ENCODE assay signal across 20 cellular contexts in genomic region chr14:49886523-49886922, GRCh38. TPM values are rescaled to one million over a fixed set of nuclear protein-coding genes. Genes with fewer than 3 reads are reported as not detected.
DNase-seq lines count a peak whose midpoint lies in the region; ATAC-seq, FAIRE-seq and TF ChIP-seq lines count a peak whose summit lies in the region.
"Had no signal": no experiment of that assay in that cellular context is flagged by ENCODE, and none has a peak within 500 bp of the region (broad histone marks: within the 10 kb centered on the region; RNA-seq: fewer than 3 reads in every experiment).

No MANE protein-coding gene starts in this region.

- H3K23ac ChIP-seq in H1 (ENCODE audit: insufficient read length), result no peak overlapping the region

- CTCF ChIA-PET in CD4-positive, alpha-beta T cell (lab: Charles Lee), result no interaction called here
- CTCF ChIA-PET in T-cell (lab: Charles Lee) (no interaction called here), H1 (lab: Charles Lee; ENCODE audit: partially characterized antibody) (no interaction called here)

- no peak overlapping the region for H3K4me3 ChIP-seq in GM12865 (ENCODE audit: low read depth, low read length)
- no peak overlapping the region for H3K4me3 ChIP-seq in H1 (ENCODE audit: extremely low read depth in 1 of 4, insufficient read depth in 2 of 4, low read depth in 3 of 4, low read length in 4 of 4)
- H3K4me3 ChIP-seq in gastrocnemius medialis, result no peak overlapping the region
- H3K4me3 ChIP-seq: GM23248, K562 had no signal

- POLR2A ChIA-PET in CD4-positive, alpha-beta T cell (lab: Charles Lee), result no interaction called here
- POLR2A ChIA-PET in T-cell (lab: Charles Lee), result no interaction called here
- POLR2A ChIA-PET in H1 (lab: Charles Lee; ENCODE audit: partially characterized antibody), result interaction anchor here (1.2 kb wide), 1 partner anchor 226 kb away, joined by 3 read pairs; no protein-coding TSS in a partner anchor

- no peak overlapping the region for H2BK12ac ChIP-seq in H1 (ENCODE audit: low read depth, low read length)

- no peak overlapping the region for H2BK120ac ChIP-seq in H1 (replicated peaks; ENCODE audit: low read depth, low read length)

- H2AFZ ChIP-seq in H1 (ENCODE audit: low read length), result no peak overlapping the region
- H2AFZ ChIP-seq: GM23248 had no signal

- WGBS in H1 (ENCODE audit: extremely low coverage in 1 of 2, insufficient coverage in 1 of 2, insufficient read length in 1 of 2, insufficient replicate concordance in 2 of 2, low coverage in 1 of 2, low lambda C conversion rate in 2 of 2, missing lambda C conversion rate in 1 of 2), 2 experiments, result 93% methylated on average over 12 of the region's 12 CpGs; no CpG with 5 or more reads in 1 of the 2 experiments

- no peak for TF ChIP-seq RAD21 in H1 (IDR thresholded peaks at IDR 0.05 in 1 of 2, conservative IDR thresholded peaks at IDR 0.05 in 1 of 2; ENCODE audit: low read depth in 2 of 2, low read length in 2 of 2)

- no peak overlapping the region for H2BK15ac ChIP-seq in H1 (ENCODE audit: low read length)

- H2BK5ac ChIP-seq in H1 (ENCODE audit: low read depth, low read length), result no peak overlapping the region; the same call in 1 of the 2 replicates

- no peaks in the 10 kb centered on the region for H3K79me2 ChIP-seq in H1 (ENCODE audit: control insufficient read depth in 1 of 2, insufficient read depth in 2 of 2, low read length in 2 of 2)

- no peak for TF ChIP-seq CTCF in CD4-positive, alpha-beta T cell (IDR thresholded peaks at IDR 0.05)
- TF ChIP-seq CTCF in GM12865 (IDR thresholded peaks at IDR 0.05; ENCODE audit: insufficient read depth, low read depth, low read length, missing control alignments) (no peak), H1 (IDR thresholded peaks at IDR 0.05; ENCODE audit: control extremely low read depth in 1 of 3, insufficient read depth in 1 of 3, low read depth in 1 of 3, low read length in 3 of 3) (no peak), gastrocnemius medialis (IDR thresholded peaks at IDR 0.05 in 4 of 5, conservative IDR thresholded peaks at IDR 0.05 in 1 of 5) (no peak)

- no peak for TF ChIP-seq POLR2A in H1 (IDR thresholded peaks at IDR 0.05; ENCODE audit: control extremely low read depth in 1 of 2, low read depth in 2 of 2, low read length in 2 of 2)
- TF ChIP-seq POLR2A in gastrocnemius medialis (IDR thresholded peaks at IDR 0.05), result no peak

- no peaks in the 10 kb centered on the region for H3K9me3 ChIP-seq in CD4-positive, alpha-beta T cell (ENCODE audit: control insufficient read depth, low read length)
- H3K9me3 ChIP-seq in H1 (ENCODE audit: insufficient read depth in 2 of 2, low read depth in 1 of 2, low read length in 1 of 2) (no peaks in the 10 kb centered on the region), gastrocnemius medialis (no peaks in the 10 kb centered on the region)
- H3K9me3 ChIP-seq: neutrophil had no signal

- H3K4me3 Mint-ChIP-seq in CD4-positive, alpha-beta T cell, result no peak overlapping the region
- H3K4me3 Mint-ChIP-seq in T-cell, result peak overlapping the region in 1 of 3 donors; percentile 49

- no peak overlapping the region for H3K9ac ChIP-seq in H1 (replicated peaks in 1 of 4; ENCODE audit: extremely low read depth in 1 of 4, low read depth in 3 of 4, low read length in 3 of 4)
- H3K9ac ChIP-seq: GM23248 had no signal

- H3K14ac ChIP-seq in H1 (ENCODE audit: insufficient read length), result no peak overlapping the region

- no peaks in the 10 kb centered on the region for H4K20me1 ChIP-seq in H1 (replicated peaks in 1 of 2; ENCODE audit: control insufficient read depth in 1 of 2, insufficient read depth in 2 of 2, low read length in 2 of 2)

- no peaks in the 10 kb centered on the region for H3K23me2 ChIP-seq in H1 (ENCODE audit: low read depth, low read length)

- no peaks in the 10 kb centered on the region for H3K27me3 Mint-ChIP-seq in CD4-positive, alpha-beta T cell
- H3K27me3 Mint-ChIP-seq in T-cell, result no peaks in the 10 kb centered on the region

- no peak overlapping the region for H4K8ac ChIP-seq in H1 (ENCODE audit: extremely low read depth, insufficient read depth, low read length)

- H3K56ac ChIP-seq in H1 (replicated peaks; ENCODE audit: insufficient read length, low read depth, low read length), result no peak overlapping the region

- no peak overlapping the region for H4K5ac ChIP-seq in H1 (ENCODE audit: insufficient read length, low read depth, low read length)

- ATAC-seq in CD4-positive, alpha-beta T cell (ENCODE audit: poor library complexity), result peak; percentile 41
- ATAC-seq in T-cell (replicated peaks in 1 of 4) (peak in 2 of 4 experiments; percentile 29 to 48), GM21515 (IDR thresholded peaks at IDR 0.05; ENCODE audit: unreplicated experiment) (no peak), GM21381 (IDR thresholded peaks at IDR 0.05; ENCODE audit: unreplicated experiment) (no peak), HG02981 (IDR thresholded peaks at IDR 0.05; ENCODE audit: unreplicated experiment) (no peak), gastrocnemius medialis (no peak)
- ATAC-seq: K562 had no signal

- intact Hi-C loops in CD4-positive, alpha-beta T cell (cut with DNase I, micrococcal nuclease), result no loop called here
- intact Hi-C loops in gastrocnemius medialis (cut with DNase I; ENCODE audit: low total_unique reads), result no loop called here

- no peaks in the 10 kb centered on the region for H3K36me3 Mint-ChIP-seq in CD4-positive, alpha-beta T cell (ENCODE audit: low read depth)
- H3K36me3 Mint-ChIP-seq in T-cell, result no peaks in the 10 kb centered on the region

- in situ Hi-C loops in gastrocnemius medialis (cut with MboI; ENCODE audit: low sequenced_read_pairs in 4 of 4), result loop anchor here in 1 of 4 donors (10.0 kb wide), 1 partner anchor 208 kb away; no protein-coding TSS in a partner anchor

- TF ChIP-seq EP300 in H1 (IDR thresholded peaks at IDR 0.05; ENCODE audit: borderline replicate concordance in 1 of 2, low read depth in 2 of 2, low read length in 2 of 2), result no peak

- H3K4me1 Mint-ChIP-seq in CD4-positive, alpha-beta T cell (ENCODE audit: low read depth), result peaks cover 2% of the 10 kb centered on the region
- H3K4me1 Mint-ChIP-seq in T-cell, result peaks cover under 1 to 10% (median 9%) of the 10 kb centered on the region in 3 donors

- no peak overlapping the region for H3K27ac ChIP-seq in CD4-positive, alpha-beta T cell (ENCODE audit: low read depth, low read length)
- H3K27ac ChIP-seq in H1 (ENCODE audit: low read depth, low read length) (no peak overlapping the region), gastrocnemius medialis (no peak overlapping the region)
- H3K27ac ChIP-seq: epithelial cell of prostate, GM23248, neutrophil, WERI-Rb-1 had no signal

- peak overlapping the region; percentile 66 for H3K27ac Mint-ChIP-seq in CD4-positive, alpha-beta T cell
- peak overlapping the region; percentile 77 to 79 for H3K27ac Mint-ChIP-seq in T-cell

- no peak for DNase-seq in CD4-positive, alpha-beta T cell
- DNase-seq in GM12865 (ENCODE audit: low read depth), result peak; percentile 54
- DNase-seq in T-cell, result no peak
- DNase-seq in H1 (ENCODE audit: low read depth in 1 of 2, low spot score in 2 of 2), result no peak
- no peak for DNase-seq in gastrocnemius medialis
- DNase-seq: activated effector memory CD4-positive, alpha-beta T cell treated with anti-CD3 and anti-CD28 coated beads, Interleukin-2, amount 50 U/mL, for 16 hours; anterior cingulate cortex; GM23248; NCI-H187 treated with DMSO at 0.1 percent for 48 hours; NCI-H2227 treated with DMSO at 0.1 percent for 48 hours; NCI-H748 treated with DMSO at 0.1 percent for 48 hours; stimulated activated CD4-positive, alpha-beta T cell treated with anti-CD3 and anti-CD28 coated beads, Interleukin-4, amount 100 ng/mL, for 24 hours; substantia nigra; WERI-Rb-1 had no signal

- no peak overlapping the region for H2BK20ac ChIP-seq in H1 (ENCODE audit: low read length)

- no peak for FAIRE-seq in H1 (lab: Jason Lieb, UNC)
- FAIRE-seq: K562 had no signal

- no peaks in the 10 kb centered on the region for H3K36me3 ChIP-seq in H1 (ENCODE audit: control insufficient read depth in 2 of 4, insufficient read depth in 4 of 4, low read length in 3 of 4)
- H3K36me3 ChIP-seq in gastrocnemius medialis, result no peaks in the 10 kb centered on the region
- H3K36me3 ChIP-seq: neutrophil, WERI-Rb-1 had no signal

- H3K4ac ChIP-seq in H1 (replicated peaks; ENCODE audit: insufficient read length, low read depth, low read length), result no peak overlapping the region

- H3K4me1 ChIP-seq in H1 (replicated peaks in 1 of 4; ENCODE audit: control insufficient read depth in 3 of 4, insufficient read depth in 4 of 4, low read length in 3 of 4) (peaks cover 2 to 9% (median 7%) of the 10 kb centered on the region in 4 experiments; a peak in 5 of 7 replicates), gastrocnemius medialis (peaks cover 0 to 1% of the 10 kb centered on the region in 2 donors)

- no peak overlapping the region for H4K91ac ChIP-seq in H1 (replicated peaks; ENCODE audit: insufficient read length, low read length)

- H2AK5ac ChIP-seq in H1 (ENCODE audit: low read depth, low read length), result 0 out of 2 replicates have a peak overlapping the region, but pooled peaks have one; percentile 34

- no peaks in the 10 kb centered on the region for H3K79me1 ChIP-seq in H1 (ENCODE audit: low read depth, low read length)

- no peak overlapping the region for H3K4me2 ChIP-seq in H1 (ENCODE audit: insufficient read depth in 1 of 2, low read depth in 2 of 2, low read length in 2 of 2)

- no peaks in the 10 kb centered on the region for H3K27me3 ChIP-seq in CD4-positive, alpha-beta T cell (ENCODE audit: control insufficient read depth, insufficient read depth, low read length)
- H3K27me3 ChIP-seq in H1 (replicated peaks in 1 of 4; ENCODE audit: control insufficient read depth in 3 of 4, extremely low read depth in 1 of 4, insufficient read depth in 3 of 4, low read length in 3 of 4) (no peaks in the 10 kb centered on the region), gastrocnemius medialis (no peaks in the 10 kb centered on the region)
- H3K27me3 ChIP-seq: neutrophil had no signal

- H3K9me3 Mint-ChIP-seq in CD4-positive, alpha-beta T cell, result no peaks in the 10 kb centered on the region
- no peaks in the 10 kb centered on the region for H3K9me3 Mint-ChIP-seq in T-cell

- H3K18ac ChIP-seq in H1 (ENCODE audit: extremely low read depth, low read length), result no peak overlapping the region

RNA-seq across cellular contexts. Expression of gene ARF6, which starts 6.4 kb away (rescaled TPM):
- 10 to 100 TPM; 67.2 to 69.7 TPM for total RNA-seq in CD4-positive, alpha-beta T cell
- total RNA-seq in T-cell, result 100 to 1,000 TPM in 1 of 5 donors, 10 to 100 TPM in 4; 72.0 to 111 (median 93.6) TPM
- total RNA-seq in H1 (2021; fragmentation: NEBNext Ultra II Directional; extraction: Animal tissue kit (Norgen Biotek cat#: 25700)), result 56.7 and 56.9 TPM in 2 replicates
- 17.2 and 20.8 TPM in 2 replicates for polyA plus RNA-seq in H1 (2011; rRNA removed)
- polyA plus RNA-seq in H1 (2011; cell fraction: cytosol; rRNA removed), result 21.3 TPM
- polyA plus RNA-seq in H1 (2011; cell fraction: nucleus; rRNA removed), result 18.2 TPM
- 24.0 to 30.3 TPM (median 25.4 TPM) in 4 replicates for polyA plus RNA-seq in H1 (2012, experiment 1 of 2)
- 13.2 TPM for polyA plus RNA-seq in H1 (2012, experiment 2 of 2)
- polyA plus RNA-seq in H1 (2013, experiment 1 of 2), result 31.5 TPM
- polyA plus RNA-seq in H1 (2013, experiment 2 of 2), result 32.3 TPM
- polyA minus RNA-seq in H1 (2011; rRNA and poly(A)+ RNA removed), result 17.7 and 21.3 TPM in 2 replicates
- 14.9 TPM for polyA minus RNA-seq in H1 (2011; cell fraction: cytosol; rRNA and poly(A)+ RNA removed)
- polyA minus RNA-seq in H1 (2011; cell fraction: nucleus; rRNA and poly(A)+ RNA removed), result 22.1 TPM
- total RNA-seq in gastrocnemius medialis, result 10 to 100 TPM; 20.7 to 40.0 (median 30.8) TPM

RNA-seq across cellular contexts. Expression of gene NEMF, which starts 33.9 kb away (rescaled TPM):
- 10 to 100 TPM; 96.0 to 97.7 TPM for total RNA-seq in CD4-positive, alpha-beta T cell
- total RNA-seq in T-cell (100 to 1,000 TPM in 1 of 5 donors, 10 to 100 TPM in 4; 73.0 to 106 (median 88.8) TPM), gastrocnemius medialis (10 to 100 TPM; 56.5 to 71.1 (median 65.2) TPM)
- 44.5 and 45.5 TPM in 2 replicates for total RNA-seq in H1 (2021; fragmentation: NEBNext Ultra II Directional; extraction: Animal tissue kit (Norgen Biotek cat#: 25700))
- polyA plus RNA-seq in H1 (2011; rRNA removed), result 7.4 and 8.3 TPM in 2 replicates
- polyA plus RNA-seq in H1 (2011; cell fraction: cytosol; rRNA removed), result 15.0 TPM
- 12.6 TPM for polyA plus RNA-seq in H1 (2011; cell fraction: nucleus; rRNA removed)
- 26.4 to 41.3 TPM (median 30.9 TPM) in 4 replicates for polyA plus RNA-seq in H1 (2012, experiment 1 of 2)
- polyA plus RNA-seq in H1 (2012, experiment 2 of 2), result 10.4 TPM
- polyA plus RNA-seq in H1 (2013, experiment 1 of 2), result 55.6 TPM
- polyA plus RNA-seq in H1 (2013, experiment 2 of 2), result 53.5 TPM
- polyA minus RNA-seq in H1 (2011; rRNA and poly(A)+ RNA removed), result 49.8 and 54.2 TPM in 2 replicates
- 20.5 TPM for polyA minus RNA-seq in H1 (2011; cell fraction: cytosol; rRNA and poly(A)+ RNA removed)
- 94.3 TPM for polyA minus RNA-seq in H1 (2011; cell fraction: nucleus; rRNA and poly(A)+ RNA removed)
